11 cellular contexts compared by ENCODE assay signal in the genomic region with DNA sequence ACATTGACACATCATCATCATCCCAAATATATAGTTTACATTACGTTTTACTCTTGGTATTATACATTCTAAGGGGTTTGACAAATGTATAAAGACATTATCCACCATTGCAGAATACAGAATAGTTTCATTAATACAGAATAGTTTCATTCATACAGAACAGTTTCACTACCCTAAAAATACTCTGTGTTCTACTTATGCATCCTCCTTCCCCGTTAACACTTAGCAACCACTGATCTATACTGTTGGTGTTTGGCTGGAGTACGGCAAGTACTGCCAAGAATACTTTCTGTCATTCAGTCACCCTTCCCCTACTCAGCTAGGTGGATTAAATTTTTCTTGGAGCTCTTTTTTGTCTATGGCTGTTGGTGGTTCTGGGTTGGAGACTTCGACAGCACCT. TPM values are rescaled to one million over a fixed set of nuclear protein-coding genes. Genes with fewer than 3 reads are reported as not detected.
DNase-seq lines count a peak whose midpoint lies in the region; ATAC-seq, FAIRE-seq and TF ChIP-seq lines count a peak whose summit lies in the region.
"Had no signal": no experiment of that assay in that cellular context is flagged by ENCODE, and none has a peak within 500 bp of the region (broad histone marks: within the 10 kb centered on the region; RNA-seq: fewer than 3 reads in every experiment).

No MANE protein-coding gene starts in this region.

- H3K27me3 ChIP-seq in GM12878 (replicated peaks in 1 of 2; ENCODE audit: control insufficient read depth in 2 of 2, insufficient read depth in 2 of 2, low read length in 1 of 2): no peaks in the 10 kb centered on the region

- no peaks in the 10 kb centered on the region for H3K9me3 ChIP-seq in GM12878 (replicated peaks; ENCODE audit: control insufficient read depth, insufficient read depth, low read length)

- no peak overlapping the region for H3K4me2 ChIP-seq in GM12878 (ENCODE audit: control insufficient read depth, insufficient read depth)

- CTCF ChIA-PET in GM12878 (lab: Yijun Ruan, JAX): interaction anchor here (1.1 kb wide), 1 partner anchor 195 kb away, joined by 5 read pairs; no protein-coding TSS in a partner anchor

- SMC1A ChIA-PET in GM12878 (lab: Charles Lee; ENCODE audit: uncharacterized antibody, unreplicated experiment): no interaction called here

- H3K27ac ChIP-seq in GM12878 (ENCODE audit: control insufficient read depth, insufficient read depth): no peak overlapping the region

- no peaks in the 10 kb centered on the region for H3K4me1 ChIP-seq in GM12878 (ENCODE audit: control insufficient read depth, insufficient read depth, low read length)

- BruUV-seq in GM12878 (replicated peaks; lab: Mats Ljungman, UMichigan): no TSS peak

- no peak overlapping the region for H2AFZ ChIP-seq in GM12878 (ENCODE audit: control insufficient read depth, low read depth, low read length)

- DNase-seq in GM12878 (ENCODE audit: low read depth, low spot score): no peak
- no peak for DNase-seq in DMS53 (lab: John Stamatoyannopoulos, UW)
- DNase-seq in stimulated activated CD4-positive, alpha-beta T cell treated with anti-CD3 and anti-CD28 coated beads, Interleukin-12 subunit alpha, Interleukin-12 subunit beta, amount 100 ng/mL, for 4 hours: no peak
- DNase-seq in NCI-H69 (lab: John Stamatoyannopoulos, UW): no peak
- DNase-seq: activated CD4-positive, alpha-beta T cell treated with anti-CD3 and anti-CD28 coated beads, Interleukin-2, amount 10 ng/mL, durations not matched to agents 24 days and 14 days; dermis blood vessel endothelial cell had no signal

- no peak for TF ChIP-seq RAD21 in GM12878 (IDR thresholded peaks at IDR 0.05; ENCODE audit: insufficient read depth, low read depth, low read length)

- RAD21 ChIA-PET in GM12878 (lab: Charles Lee; ENCODE audit: unreplicated experiment): no interaction called here

- no peak for TF ChIP-seq CTCF in GM12878 (IDR thresholded peaks at IDR 0.05 in 2 of 3, conservative IDR thresholded peaks at IDR 0.05 in 1 of 3; ENCODE audit: control insufficient read depth in 2 of 3, extremely low read depth in 1 of 3, insufficient read depth in 1 of 3, low read depth in 3 of 3, low read length in 3 of 3)

- in situ Hi-C loops in GM12878 (cut with MboI): no loop called here

- no peaks in the 10 kb centered on the region for H3K36me3 ChIP-seq in GM12878 (ENCODE audit: control insufficient read depth in 2 of 2, insufficient read depth in 2 of 2, low read length in 1 of 2)

- H3K4me3 ChIP-seq in GM12878: no peak overlapping the region
- H3K4me3 ChIP-seq: lung had no signal

- no peaks in the 10 kb centered on the region for H4K20me1 ChIP-seq in GM12878 (ENCODE audit: control insufficient read depth, insufficient read depth)

- peak; percentile 61 for FAIRE-seq in GM12878 (lab: Jason Lieb, UNC)

- 58% methylated on average over 4 of the region's 4 CpGs for WGBS in GM12878 (ENCODE audit: insufficient coverage, insufficient replicate concordance, low lambda C conversion rate, missing lambda C conversion rate)

- TF ChIP-seq EP300 in GM12878 (IDR thresholded peaks at IDR 0.05; ENCODE audit: borderline replicate concordance in 1 of 2, control insufficient read depth in 1 of 2, low read depth in 2 of 2, low read length in 2 of 2): no peak

- POLR2A ChIA-PET in GM12878 (lab: Charles Lee): no interaction called here

- ATAC-seq in GM18873 (IDR thresholded peaks at IDR 0.05; ENCODE audit: low FRiP score, unreplicated experiment): peak; percentile 80
- ATAC-seq in GM21529 (IDR thresholded peaks at IDR 0.05; ENCODE audit: unreplicated experiment): peak; percentile 95
- peak; percentile 91 for ATAC-seq in HG03103 (IDR thresholded peaks at IDR 0.05; ENCODE audit: low read depth, unreplicated experiment)
- ATAC-seq in GM12878: peak; percentile 98
- ATAC-seq: activated naive CD4-positive, alpha-beta T cell treated with anti-CD3 and anti-CD28 coated beads, Interleukin-2, amount 50 U/mL, for 72 hours had no signal

- H3K79me2 ChIP-seq in GM12878 (ENCODE audit: control insufficient read depth, insufficient read depth, low read length): no peaks in the 10 kb centered on the region

- intact Hi-C loops in GM12878 (cut with micrococcal nuclease; ENCODE audit: unreplicated experiment): no loop called here

- no peak for TF ChIP-seq POLR2A in GM12878 (IDR thresholded peaks at IDR 0.05; ENCODE audit: low read depth, low read length)

- H3K9ac ChIP-seq in GM12878 (ENCODE audit: control insufficient read depth, insufficient read depth, low read length): no peak overlapping the region

TF ChIP-seq in GM12878, 131 proteins besides CTCF, POLR2A, EP300 and RAD21 (continues in another document):
- TF ChIP-seq CHD4 (IDR thresholded peaks at IDR 0.05) (no peak), LARP7 (IDR thresholded peaks at IDR 0.05) (no peak), NFIC (IDR thresholded peaks at IDR 0.05; ENCODE audit: low read depth, low read length) (no peak), ZNF217 (IDR thresholded peaks at IDR 0.05) (0 out of 2 replicates have a peak, but pooled peaks have one; percentile 40), BRCA1 (IDR thresholded peaks at IDR 0.05; ENCODE audit: low read depth, low read length) (no peak), ZNF24 (IDR thresholded peaks at IDR 0.05) (peak; percentile 45; the same call in 1 of the 2 replicates), ATF7 (IDR thresholded peaks at IDR 0.05; ENCODE audit: low read depth) (peak; percentile 35; the same call in 1 of the 2 replicates), JUND (IDR thresholded peaks at IDR 0.05; ENCODE audit: low read depth, low read length) (no peak), GATAD2B (conservative IDR thresholded peaks at IDR 0.05; ENCODE audit: low read depth) (no peak), SPI1 (IDR thresholded peaks at IDR 0.05; ENCODE audit: borderline replicate concordance, insufficient read depth, low read depth, low read length) (peak; percentile 81), TARDBP (IDR thresholded peaks at IDR 0.05; ENCODE audit: borderline replicate concordance) (no peak)
- TF ChIP-seq, protein P1, sequence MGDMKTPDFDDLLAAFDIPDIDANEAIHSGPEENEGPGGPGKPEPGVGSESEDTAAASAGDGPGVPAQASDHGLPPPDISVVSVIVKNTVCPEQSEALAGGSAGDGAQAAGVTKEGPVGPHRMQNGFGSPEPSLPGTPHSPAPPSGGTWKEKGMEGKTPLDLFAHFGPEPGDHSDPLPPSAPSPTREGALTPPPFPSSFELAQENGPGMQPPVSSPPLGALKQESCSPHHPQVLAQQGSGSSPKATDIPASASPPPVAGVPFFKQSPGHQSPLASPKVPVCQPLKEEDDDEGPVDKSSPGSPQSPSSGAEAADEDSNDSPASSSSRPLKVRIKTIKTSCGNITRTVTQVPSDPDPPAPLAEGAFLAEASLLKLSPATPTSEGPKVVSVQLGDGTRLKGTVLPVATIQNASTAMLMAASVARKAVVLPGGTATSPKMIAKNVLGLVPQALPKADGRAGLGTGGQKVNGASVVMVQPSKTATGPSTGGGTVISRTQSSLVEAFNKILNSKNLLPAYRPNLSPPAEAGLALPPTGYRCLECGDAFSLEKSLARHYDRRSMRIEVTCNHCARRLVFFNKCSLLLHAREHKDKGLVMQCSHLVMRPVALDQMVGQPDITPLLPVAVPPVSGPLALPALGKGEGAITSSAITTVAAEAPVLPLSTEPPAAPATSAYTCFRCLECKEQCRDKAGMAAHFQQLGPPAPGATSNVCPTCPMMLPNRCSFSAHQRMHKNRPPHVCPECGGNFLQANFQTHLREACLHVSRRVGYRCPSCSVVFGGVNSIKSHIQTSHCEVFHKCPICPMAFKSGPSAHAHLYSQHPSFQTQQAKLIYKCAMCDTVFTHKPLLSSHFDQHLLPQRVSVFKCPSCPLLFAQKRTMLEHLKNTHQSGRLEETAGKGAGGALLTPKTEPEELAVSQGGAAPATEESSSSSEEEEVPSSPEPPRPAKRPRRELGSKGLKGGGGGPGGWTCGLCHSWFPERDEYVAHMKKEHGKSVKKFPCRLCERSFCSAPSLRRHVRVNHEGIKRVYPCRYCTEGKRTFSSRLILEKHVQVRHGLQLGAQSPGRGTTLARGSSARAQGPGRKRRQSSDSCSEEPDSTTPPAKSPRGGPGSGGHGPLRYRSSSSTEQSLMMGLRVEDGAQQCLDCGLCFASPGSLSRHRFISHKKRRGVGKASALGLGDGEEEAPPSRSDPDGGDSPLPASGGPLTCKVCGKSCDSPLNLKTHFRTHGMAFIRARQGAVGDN (IDR thresholded peaks at IDR 0.05): no peak
- TF ChIP-seq, protein P2, sequence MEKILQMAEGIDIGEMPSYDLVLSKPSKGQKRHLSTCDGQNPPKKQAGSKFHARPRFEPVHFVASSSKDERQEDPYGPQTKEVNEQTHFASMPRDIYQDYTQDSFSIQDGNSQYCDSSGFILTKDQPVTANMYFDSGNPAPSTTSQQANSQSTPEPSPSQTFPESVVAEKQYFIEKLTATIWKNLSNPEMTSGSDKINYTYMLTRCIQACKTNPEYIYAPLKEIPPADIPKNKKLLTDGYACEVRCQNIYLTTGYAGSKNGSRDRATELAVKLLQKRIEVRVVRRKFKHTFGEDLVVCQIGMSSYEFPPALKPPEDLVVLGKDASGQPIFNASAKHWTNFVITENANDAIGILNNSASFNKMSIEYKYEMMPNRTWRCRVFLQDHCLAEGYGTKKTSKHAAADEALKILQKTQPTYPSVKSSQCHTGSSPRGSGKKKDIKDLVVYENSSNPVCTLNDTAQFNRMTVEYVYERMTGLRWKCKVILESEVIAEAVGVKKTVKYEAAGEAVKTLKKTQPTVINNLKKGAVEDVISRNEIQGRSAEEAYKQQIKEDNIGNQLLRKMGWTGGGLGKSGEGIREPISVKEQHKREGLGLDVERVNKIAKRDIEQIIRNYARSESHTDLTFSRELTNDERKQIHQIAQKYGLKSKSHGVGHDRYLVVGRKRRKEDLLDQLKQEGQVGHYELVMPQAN (conservative IDR thresholded peaks at IDR 0.05): no peak

RNA-seq across cellular contexts. Expression of a gene that starts 33.4 kb away (rescaled TPM):
- total RNA-seq in GM12878 (2013; cell fraction: nucleolus; rRNA removed): 13.6 and 45.8 TPM in 2 replicates
- total RNA-seq in GM12878 (2014; rRNA removed) (0.76 and 1.2 TPM in 2 replicates), GM12878 (2014; rRNA removed; fragmentation: Illumina TruSeq; extraction: Trizol) (1.1 and 2.8 TPM in 2 replicates), GM12878 (2021) (1.1 and 1.2 TPM in 2 replicates)
- 0.37 TPM for polyA plus RNA-seq in GM12878 (2011; ENCODE audit: low read depth)
- polyA plus RNA-seq in GM12878 (2011; rRNA removed) (0.90 and 3.1 TPM in 2 replicates), GM12878 (2014; fragmentation: Illumina TruSeq; extraction: Trizol) (0.48 and 2.2 TPM in 2 replicates), GM12878 (2014; fragmentation: Nextera tagmentation; extraction: Ambion mirVana) (1 to 10 TPM; 1.3 to 1.6 TPM), GM12878 (2014; rRNA removed) (1.3 and 1.6 TPM in 2 replicates), GM12878 (2016; fragmentation: Nextera tagmentation; extraction: Ambion mirVana) (1 to 10 TPM; 2.6 to 3.2 TPM)
- 0.33 and 0.84 TPM in 2 replicates for polyA plus RNA-seq in GM12878 (2011; cell fraction: cytosol; rRNA removed)
- 1.1 and 1.7 TPM in 2 replicates for polyA plus RNA-seq in GM12878 (2011; cell fraction: nucleus; rRNA removed)
- polyA plus RNA-seq in GM12878 (2012): 0.83 and 1.1 TPM in 2 replicates
- 2.3 TPM in 2 replicates for polyA minus RNA-seq in GM12878 (2011; rRNA and poly(A)+ RNA removed)
- not detected in 2 replicates for polyA minus RNA-seq in GM12878 (2011; cell fraction: cytosol; rRNA and poly(A)+ RNA removed)
- polyA minus RNA-seq in GM12878 (2011; cell fraction: nucleus; rRNA and poly(A)+ RNA removed): 5.2 and 6.0 TPM in 2 replicates
